In genomic region chr6:108561309-108561647, GRCh38 we compare ENCODE assay signal across 7 cellular contexts. TPM values are rescaled to one million over a fixed set of nuclear protein-coding genes. Genes with fewer than 3 reads are reported as not detected.
DNase-seq lines count a peak whose midpoint lies in the region; ATAC-seq and TF ChIP-seq lines count a peak whose summit lies in the region.
"Not testable (repeated sequence)": the region's sequence is repeated elsewhere in the genome, so short reads cannot be mapped to it uniquely, and the experiment has no call there.

No MANE protein-coding gene starts in this region.

- peaks cover 47% of the 10 kb centered on the region for H3F3A ChIP-seq in PC-9 (ENCODE audit: insufficient read depth, low read depth)

- H2AFZ ChIP-seq in PC-9, result not testable (repeated sequence)

- not testable (repeated sequence) for TF ChIP-seq CTCF in PC-9 (conservative IDR thresholded peaks at IDR 0.05); body of pancreas (IDR thresholded peaks at IDR 0.05)

- H3K4me3 Mint-ChIP-seq in natural killer cell treated with Interleukin-12 subunit alpha and Interleukin-12 subunit beta and Interleukin-15 and Interleukin-18, amount 100 ng/mL, for 72 hours, result peak overlapping the region; percentile 94

- H3K36me3 ChIP-seq in ES-I3 (ENCODE audit: insufficient read depth, low read length); body of pancreas (replicated peaks in 1 of 2; ENCODE audit: insufficient read depth in 1 of 2, low read depth in 2 of 2); skeletal muscle tissue (ENCODE audit: control insufficient read depth in 3 of 3, insufficient read depth in 3 of 3, low read length in 3 of 3): not testable (repeated sequence)
- H3K36me3 ChIP-seq in PC-9 (ENCODE audit: low read depth), result 0 out of 2 replicates have a peak, but pooled peaks cover 11% of the 10 kb centered on the region

- H3K79me2 ChIP-seq in PC-9 (ENCODE audit: low read depth), result peaks cover 69% of the 10 kb centered on the region

- H3K4me2 ChIP-seq in PC-9, result peak overlapping the region; percentile 95; the same call in 1 of the 2 replicates

- H3K9me2 ChIP-seq in PC-9 (ENCODE audit: insufficient read depth), result not testable (repeated sequence)

- DNase-seq in PC-9; body of pancreas; epithelial cell of prostate (ENCODE audit: low read depth, low spot score); natural killer cell treated with Interleukin-12 subunit alpha and Interleukin-12 subunit beta and Interleukin-15 and Interleukin-18, amount 100 ng/mL, for 72 hours (ENCODE audit: low spot score): not testable (repeated sequence)

- H3K4me3 ChIP-seq in PC-9 (peak overlapping the region; percentile 99; the same call in 1 of the 2 replicates), body of pancreas (peak overlapping the region; percentile 59 to 85), iPS-18c (ENCODE audit: insufficient read depth, low read depth, low read length) (peak overlapping the region; percentile 89; the same call in 1 of the 2 replicates), skeletal muscle tissue (ENCODE audit: low read length in 3 of 3) (peak overlapping the region; percentile 72 to 92 (median 84))

- H3K9me3 ChIP-seq in ES-I3 (ENCODE audit: control insufficient read depth, insufficient read depth, low read length); PC-9 (ENCODE audit: insufficient read depth, low read depth); body of pancreas; iPS-18c (ENCODE audit: control insufficient read depth, insufficient read depth, low read length); skeletal muscle tissue (ENCODE audit: control insufficient read depth in 3 of 3, low read length in 3 of 3): not testable (repeated sequence)

- peaks cover 24% of the 10 kb centered on the region for H4K20me1 ChIP-seq in PC-9 (ENCODE audit: insufficient read depth)

- BruUV-seq in PC-9 (replicated peaks; lab: Mats Ljungman, UMichigan), result not testable (repeated sequence)

- H3K9ac ChIP-seq in ES-I3 (ENCODE audit: low read depth, low read length) (peak overlapping the region; percentile 88; the same call in 1 of the 2 replicates), skeletal muscle tissue (ENCODE audit: low read depth in 1 of 3, low read length in 3 of 3) (peak overlapping the region in 2 of 3 donors; percentile 86 to 92)

- not testable (repeated sequence) for H3K27me3 Mint-ChIP-seq in natural killer cell treated with Interleukin-12 subunit alpha and Interleukin-12 subunit beta and Interleukin-15 and Interleukin-18, amount 100 ng/mL, for 72 hours

- 0% methylated on average over 25 of the region's 40 CpGs; no CpG with 5 or more reads in 1 of the 2 donors for WGBS in body of pancreas, 2 donors

- ATAC-seq in body of pancreas; natural killer cell treated with Interleukin-12 subunit alpha and Interleukin-12 subunit beta and Interleukin-15 and Interleukin-18, amount 100 ng/mL, for 72 hours: not testable (repeated sequence)

- peaks cover 16% of the 10 kb centered on the region for H3K4me1 ChIP-seq in ES-I3 (ENCODE audit: insufficient read depth, low read length)
- H3K4me1 ChIP-seq in PC-9 (replicated peaks; ENCODE audit: insufficient read depth), result peaks cover 32% of the 10 kb centered on the region
- H3K4me1 ChIP-seq in body of pancreas, result peaks cover 34% of the 10 kb centered on the region
- H3K4me1 ChIP-seq in skeletal muscle tissue (ENCODE audit: control insufficient read depth in 3 of 3, insufficient read depth in 3 of 3, low read length in 3 of 3), result peaks cover 48 to 53% (median 51%) of the 10 kb centered on the region in 3 donors

- not testable (repeated sequence) for H3K27me3 ChIP-seq in PC-9 (ENCODE audit: insufficient read depth, low read depth); body of pancreas; skeletal muscle tissue (ENCODE audit: control insufficient read depth in 3 of 3, insufficient read depth in 3 of 3, low read length in 3 of 3)

- H3K36me3 Mint-ChIP-seq in natural killer cell treated with Interleukin-12 subunit alpha and Interleukin-12 subunit beta and Interleukin-15 and Interleukin-18, amount 100 ng/mL, for 72 hours, result not testable (repeated sequence)

- not testable (repeated sequence) for TF ChIP-seq POLR2A in body of pancreas (IDR thresholded peaks at IDR 0.05)

- intact Hi-C loops in PC-9 (cut with micrococcal nuclease; ENCODE audit: unreplicated experiment); body of pancreas (cut with DNase I): not testable (repeated sequence)

- not testable (repeated sequence) for H3K27ac Mint-ChIP-seq in natural killer cell treated with Interleukin-12 subunit alpha and Interleukin-12 subunit beta and Interleukin-15 and Interleukin-18, amount 100 ng/mL, for 72 hours

- H3K27ac ChIP-seq in PC-9 (peak overlapping the region; percentile 24; the same call in 1 of the 2 replicates), body of pancreas (peak overlapping the region in 3 of 4 donors; percentile 97 to 99 (median 99)), epithelial cell of prostate (peak overlapping the region; percentile 92), skeletal muscle tissue (ENCODE audit: low read depth, low read length) (peak overlapping the region; percentile 100)

- POLR2A ChIA-PET in PC-9 (lab: Charles Lee; ENCODE audit: unreplicated experiment), result interaction anchor here (0.6 kb wide), 2 partner anchors 31 to 189 kb away, joined by 3 read pairs; no protein-coding TSS in a partner anchor

- not testable (repeated sequence) for H3K9me3 Mint-ChIP-seq in natural killer cell treated with Interleukin-12 subunit alpha and Interleukin-12 subunit beta and Interleukin-15 and Interleukin-18, amount 100 ng/mL, for 72 hours

- H3K4me1 Mint-ChIP-seq in natural killer cell treated with Interleukin-12 subunit alpha and Interleukin-12 subunit beta and Interleukin-15 and Interleukin-18, amount 100 ng/mL, for 72 hours (ENCODE audit: low read depth in 2 of 2), result peaks cover 45 to 56% of the 10 kb centered on the region in 2 donors

- CTCF ChIA-PET in PC-9 (lab: Charles Lee), result not testable (repeated sequence)

RNA-seq across cellular contexts. Expression of gene FOXO3, which starts 0.6 kb away (rescaled TPM):
- 56.2 and 59.4 TPM in 2 replicates for total RNA-seq in PC-9 (2021)
- 10 to 100 TPM; 62.8 to 69.5 TPM for total RNA-seq in body of pancreas
- total RNA-seq in natural killer cell treated with Interleukin-12 subunit alpha and Interleukin-12 subunit beta and Interleukin-15 and Interleukin-18, amount 100 ng/mL, for 72 hours, result 10 to 100 TPM; 17.8 to 20.6 TPM
- total RNA-seq in skeletal muscle tissue, result 30.8 TPM

Comparison
In these comparisons a context has a peak if more than half of its experiments do, and no peak if none do; other contexts are left out.
1. H3K27ac ChIP-seq: peak in every context shown above with its lines; median percentile 100 in skeletal muscle tissue; 99 in body of pancreas; 92 in epithelial cell of prostate; 24 in PC-9.